ENCODE assay signal across 24 cellular contexts in the genomic region with DNA sequence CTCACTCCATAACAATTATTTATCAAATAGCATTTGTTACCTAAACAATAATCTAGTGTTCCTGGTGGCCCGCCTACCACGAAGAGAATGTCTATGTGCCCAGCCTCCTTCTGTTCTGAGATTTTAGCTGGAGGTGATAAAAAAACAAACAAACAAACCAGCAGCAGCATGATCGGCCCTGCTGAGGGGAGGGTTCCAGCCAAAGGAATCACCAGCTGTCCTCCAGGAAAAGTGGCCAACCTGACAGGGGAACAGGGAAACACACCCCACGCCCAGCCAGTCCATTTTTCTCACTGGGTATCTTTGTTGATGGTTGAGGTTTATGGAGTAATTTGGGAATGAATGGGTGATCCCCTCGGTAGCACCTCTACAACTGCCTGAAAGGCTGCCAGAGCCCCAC.
"Had no signal": no experiment of that assay in that cellular context is flagged by ENCODE, and none has a peak within 500 bp of the region (broad histone marks: within the 10 kb centered on the region; RNA-seq: fewer than 3 reads in every experiment).

No MANE protein-coding gene starts in this region.

- ATAC-seq: naive thymus-derived CD8-positive, alpha-beta T cell; psoas muscle; right cardiac atrium; right lobe of liver; stimulated activated memory B cell treated with anti-CD40 and anti-IgM and Interleukin-4, amounts not matched to agents 10 μg/mL and 1 μg/mL and 100 μg/mL, for 72 hours; stimulated activated naive CD8-positive, alpha-beta T cell treated with anti-CD3 and anti-CD28 coated beads, Interleukin-15, amount 100 ng/mL, for 72 hours; stimulated activated naive CD8-positive, alpha-beta T cell treated with anti-CD3 and anti-CD28 coated beads, Interleukin-15, Interleukin-2, amounts not matched to agents 100 U/mL and 50 U/mL, for 24 hours had no signal

- H3K4me3 Mint-ChIP-seq: naive thymus-derived CD8-positive, alpha-beta T cell; natural killer cell treated with Interleukin-12 subunit alpha and Interleukin-12 subunit beta and Interleukin-15 and Interleukin-18, amount 100 ng/mL, for 72 hours; nephron progenitor cell; neural crest cell; stimulated activated memory B cell treated with anti-CD40 and anti-IgM and Interleukin-4, amounts not matched to agents 10 μg/mL and 1 μg/mL and 100 μg/mL, for 72 hours; stimulated activated naive CD8-positive, alpha-beta T cell treated with anti-CD3 and anti-CD28 coated beads, Interleukin-15, amount 100 ng/mL, for 72 hours had no signal

- DNase-seq: naive thymus-derived CD8-positive, alpha-beta T cell; nephron progenitor cell; nucleus accumbens; ovary; posterior cingulate gyrus; psoas muscle; right cardiac atrium; right lobe of liver; spleen; stimulated activated CD4-positive, alpha-beta T cell treated with anti-CD3 and anti-CD28 coated beads, Interleukin-12 subunit alpha, Interleukin-12 subunit beta, amount 100 ng/mL, for 4 hours; stimulated activated CD4-positive, alpha-beta T cell treated with anti-CD3 and anti-CD28 coated beads, Interleukin-1b, Interleukin-23, amount 100 ng/mL, for 48 hours; stimulated activated CD4-positive, alpha-beta T cell treated with anti-CD3 and anti-CD28 coated beads, Interleukin-4, amount 100 ng/mL, for 1 hour; stimulated activated CD4-positive, alpha-beta T cell treated with anti-CD3 and anti-CD28 coated beads, Interleukin-4, amount 100 ng/mL, for 4 hours; stimulated activated CD8-positive, alpha-beta memory T cell treated with anti-CD3 and anti-CD28 coated beads, Interleukin-4, amount 100 ng/mL, for 48 hours; stimulated activated naive CD4-positive, alpha-beta T cell; stimulated activated naive CD8-positive, alpha-beta T cell treated with anti-CD3 and anti-CD28 coated beads, Interleukin-15, amount 100 ng/mL, for 72 hours; stimulated activated naive CD8-positive, alpha-beta T cell treated with anti-CD3 and anti-CD28 coated beads, Interleukin-15, Interleukin-2, amounts not matched to agents 100 U/mL and 50 U/mL, for 24 hours; thyroid gland; trophoblast cell; upper lobe of left lung had no signal

- H3K36me3 Mint-ChIP-seq: naive thymus-derived CD8-positive, alpha-beta T cell; natural killer cell treated with Interleukin-12 subunit alpha and Interleukin-12 subunit beta and Interleukin-15 and Interleukin-18, amount 100 ng/mL, for 72 hours; stimulated activated memory B cell treated with anti-CD40 and anti-IgM and Interleukin-4, amounts not matched to agents 10 μg/mL and 1 μg/mL and 100 μg/mL, for 72 hours had no signal

- H3K4me1 Mint-ChIP-seq: naive thymus-derived CD8-positive, alpha-beta T cell; neural crest cell; stimulated activated naive CD8-positive, alpha-beta T cell treated with anti-CD3 and anti-CD28 coated beads, Interleukin-15, amount 100 ng/mL, for 72 hours had no signal

- H3K27ac Mint-ChIP-seq: naive thymus-derived CD8-positive, alpha-beta T cell; natural killer cell treated with Interleukin-12 subunit alpha and Interleukin-12 subunit beta and Interleukin-15 and Interleukin-18, amount 100 ng/mL, for 72 hours; nephron progenitor cell; progenitor cell of endocrine pancreas; stimulated activated memory B cell treated with anti-CD40 and anti-IgM and Interleukin-4, amounts not matched to agents 10 μg/mL and 1 μg/mL and 100 μg/mL, for 72 hours; stimulated activated naive CD8-positive, alpha-beta T cell treated with anti-CD3 and anti-CD28 coated beads, Interleukin-15, amount 100 ng/mL, for 72 hours had no signal

- H3K9me3 Mint-ChIP-seq: naive thymus-derived CD8-positive, alpha-beta T cell; natural killer cell treated with Interleukin-12 subunit alpha and Interleukin-12 subunit beta and Interleukin-15 and Interleukin-18, amount 100 ng/mL, for 72 hours; nephron progenitor cell; neural crest cell; stimulated activated memory B cell treated with anti-CD40 and anti-IgM and Interleukin-4, amounts not matched to agents 10 μg/mL and 1 μg/mL and 100 μg/mL, for 72 hours; stimulated activated naive CD8-positive, alpha-beta T cell treated with anti-CD3 and anti-CD28 coated beads, Interleukin-15, amount 100 ng/mL, for 72 hours had no signal
